Comparison of ENCODE assay signal across 8 cellular contexts in the genomic region with DNA sequence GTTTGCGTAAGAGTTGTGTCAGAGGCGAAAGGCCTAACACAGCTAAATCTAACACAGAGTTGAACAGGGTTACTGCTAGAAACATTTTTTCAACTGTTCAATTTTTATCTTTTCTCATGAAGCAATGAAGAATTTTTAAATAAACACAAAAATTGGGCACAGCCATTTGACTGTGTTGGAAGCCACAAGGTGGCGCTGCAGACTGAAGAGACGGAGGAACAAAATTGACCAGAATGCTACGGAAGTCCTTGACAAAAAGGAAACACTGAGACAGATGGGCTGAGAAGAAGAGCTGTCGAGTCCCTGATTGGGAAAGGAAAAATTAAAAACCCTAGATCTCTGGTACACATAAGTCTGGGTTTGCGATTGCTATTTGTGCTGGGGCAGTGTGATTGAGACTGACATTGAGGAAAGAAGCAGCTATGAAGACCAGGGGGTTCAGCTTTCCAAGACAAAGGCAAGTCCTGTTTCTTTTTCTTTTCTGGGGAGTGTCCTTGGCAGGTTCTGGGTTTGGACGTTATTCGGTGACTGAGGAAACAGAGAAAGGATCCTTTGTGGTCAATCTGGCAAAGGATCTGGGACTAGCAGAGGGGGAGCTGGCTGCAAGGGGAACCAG. TPM values are rescaled to one million over a fixed set of nuclear protein-coding genes. Genes with fewer than 3 reads are reported as not detected.
DNase-seq lines count a peak whose midpoint lies in the region; ATAC-seq and TF ChIP-seq lines count a peak whose summit lies in the region.

A gene (plus strand): TSS at position 265 of the 616 bp plus-strand sequence. CDS start 158 bp downstream, at position 423.

- POLR2A ChIA-PET in AG04449 (lab: Yijun Ruan, JAX) = no interaction called here

- no peaks in the 10 kb centered on the region for H3K4me1 ChIP-seq in body of pancreas

- TF ChIP-seq CTCF in AG04449 (IDR thresholded peaks at IDR 0.05; ENCODE audit: insufficient read depth, low read length, missing control alignments) (peak; percentile 0), body of pancreas (IDR thresholded peaks at IDR 0.05) (peak in 6 of 7 experiments; percentile 13 to 31 (median 26)), nephron (IDR thresholded peaks at IDR 0.05; ENCODE audit: unreplicated experiment in 3 of 3) (peak; percentile 13 to 40 (median 27))

- H3K27me3 Mint-ChIP-seq in nephron (ENCODE audit: low read depth) = peaks cover 3% of the 10 kb centered on the region

- H3K4me3 Mint-ChIP-seq in nephron = peak within 1 kb of the TSS; percentile 71 to 83 (median 81)

- H3K36me3 Mint-ChIP-seq in nephron (ENCODE audit: low read depth) = peaks cover 85% of the 10 kb centered on the region

- H3K4me3 ChIP-seq in AG04449 (ENCODE audit: low read depth, low read length) (no peak within 1 kb of the TSS), body of pancreas (no peak within 1 kb of the TSS)

- WGBS in body of pancreas, 2 donors = 18 to 25% methylated on average over 9 of the region's 9 CpGs

- peaks cover 0 to 24% (median 0%) of the 10 kb centered on the region in 3 donors for H3K9me3 ChIP-seq in body of pancreas

- no peak within 1 kb of the TSS for H3K27ac ChIP-seq in body of pancreas

- no peaks in the 10 kb centered on the region for H3K4me1 Mint-ChIP-seq in nephron

- DNase-seq in AG04449 (ENCODE audit: low read depth, low spot score) (no peak), GM03348 (ENCODE audit: low spot score) (peak; percentile 51), NCI-H460 (ENCODE audit: extremely low read depth, low read depth) (peak; percentile 18), body of pancreas (peak in 3 of 4 donors; percentile 15 to 36 (median 30)), islet precursor cell (no peak)

- H3K36me3 ChIP-seq in body of pancreas (replicated peaks in 1 of 2; ENCODE audit: insufficient read depth in 1 of 2, low read depth in 2 of 2) = no peaks in the 10 kb centered on the region

- ATAC-seq in body of pancreas (no peak), GM18517 (IDR thresholded peaks at IDR 0.05; ENCODE audit: unreplicated experiment) (no peak), GM21529 (IDR thresholded peaks at IDR 0.05; ENCODE audit: unreplicated experiment) (no peak)

- TF ChIP-seq POLR2A in body of pancreas (IDR thresholded peaks at IDR 0.05) = no peak

- H3K27me3 ChIP-seq in body of pancreas = no peaks in the 10 kb centered on the region

- H3K27ac Mint-ChIP-seq in nephron = peak within 1 kb of the TSS; percentile 35 to 80 (median 77)

- H3K9me3 Mint-ChIP-seq in nephron = peaks cover 67% of the 10 kb centered on the region

- CTCF ChIA-PET in AG04449 (lab: Yijun Ruan, JAX) = interaction anchor here (0.7 to 1.6 kb wide), 3 partner anchors 10 to 377 kb away, joined by 4 to 5 read pairs (median 5); no protein-coding TSS in a partner anchor

- intact Hi-C loops in body of pancreas (cut with DNase I) = no loop called here

RNA-seq across cellular contexts. Expression of the gene that starts here (rescaled TPM):
- 0.40 and 0.69 TPM in 2 replicates for total RNA-seq in NCI-H460 (2014; rRNA removed; shearing (Covaris generic))
- polyA plus RNA-seq in NCI-H460 (2014; cell fraction: nucleus; rRNA removed) = 0.07 TPM in 1 of 2 replicates, not detected in the other
- 10 to 100 TPM in 1 of 2 donors, under 1 TPM in 1; 0.78 to 19.8 TPM for total RNA-seq in body of pancreas

Comparison
In these comparisons a context has a peak if more than half of its experiments do, and no peak if none do; other contexts are left out.
1. Peak in DNase-seq in NCI-H460; RNA of the gene not detected or under 1 TPM.
2. DNase-seq: peak in GM03348 (single experiment) and body of pancreas (3 of 4); none in AG04449 (single experiment) and islet precursor cell (single experiment).
3. Peak in every context shown above with its lines, with median percentiles within 50 percentile points of each other: CTCF ChIP-seq.